ENCODE assay signal across 1 cellular context in genomic region chr10:3902809-3903410, GRCh38.
TF ChIP-seq lines count a peak whose summit lies in the region.

No MANE protein-coding gene starts in this region.

TF ChIP-seq in GM23338, 12 proteins besides CTCF, POLR2A, EP300 and RAD21 (continued from another document):
- TF ChIP-seq ZNF331 (CRISPR knock-in tag; IDR thresholded peaks at IDR 0.05; ENCODE audit: low read depth) (no peak), STAT1 (IDR thresholded peaks at IDR 0.05; ENCODE audit: unreplicated experiment) (no peak), ZNF114 (CRISPR knock-in tag; IDR thresholded peaks at IDR 0.05) (no peak), REST (IDR thresholded peaks at IDR 0.05; ENCODE audit: unreplicated experiment) (no peak), EZH2phosphoT487 (IDR thresholded peaks at IDR 0.05; ENCODE audit: unreplicated experiment) (no peak), JUNB (IDR thresholded peaks at IDR 0.05; ENCODE audit: unreplicated experiment) (no peak)
TF ChIP-seq in GM23338: peak in this region for 0.
